Comparison of ENCODE assay signal across 31 cellular contexts in genomic region chr6:70389261-70389660, GRCh38.
"Had no signal": no experiment of that assay in that cellular context is flagged by ENCODE, and none has a peak within 500 bp of the region (broad histone marks: within the 10 kb centered on the region; RNA-seq: fewer than 3 reads in every experiment).

No MANE protein-coding gene starts in this region.

- FAIRE-seq: colon had no signal

- H3K4me3 ChIP-seq: adrenal gland, body of pancreas, esophagus muscularis mucosa, gastrocnemius medialis, heart left ventricle had no signal

- ATAC-seq: activated CD4-positive, alpha-beta T cell treated with anti-CD3 and anti-CD28 coated beads for 36 hours; activated CD8-positive, alpha-beta memory T cell treated with anti-CD3 and anti-CD28 coated beads, Interleukin-2, amount 10 ng/mL, durations not matched to agents 7 days and 5 days; activated CD8-positive, alpha-beta T cell treated with anti-CD3 and anti-CD28 coated beads, Interleukin-2, amount 10 ng/mL, durations not matched to agents 7 days and 5 days; activated naive CD8-positive, alpha-beta T cell treated with anti-CD3 and anti-CD28 coated beads, Interleukin-2, amount 50 U/mL, for 24 hours; body of pancreas; effector memory CD8-positive, alpha-beta T cell; foreskin keratinocyte; gastrocnemius medialis; heart left ventricle had no signal

- H3K36me3 ChIP-seq: adrenal gland, esophagus muscularis mucosa, gastrocnemius medialis, heart left ventricle had no signal

- DNase-seq: activated CD4-positive, alpha-beta memory T cell treated with anti-CD3 and anti-CD28 coated beads for 36 hours; activated CD4-positive, alpha-beta T cell treated with anti-CD3 and anti-CD28 coated beads for 36 hours; activated CD4-positive, alpha-beta T cell treated with anti-CD3 and anti-CD28 coated beads, Interleukin-2, amount 10 ng/mL, durations not matched to agents 24 days and 14 days; activated CD4-positive, CD25-positive, alpha-beta regulatory T cell; activated CD4-positive, CD25-positive, alpha-beta regulatory T cell treated with anti-CD3 and anti-CD28 coated beads, Interleukin-2, amount 50 U/mL, for 72 hours; activated CD8-positive, alpha-beta memory T cell treated with anti-CD3 and anti-CD28 coated beads, Interleukin-2, amount 10 ng/mL, durations not matched to agents 7 days and 5 days; activated CD8-positive, alpha-beta memory T cell treated with anti-CD3 and anti-CD28 coated beads, Interleukin-2, amount 50 U/mL, for 4 hours; activated CD8-positive, alpha-beta T cell treated with anti-CD3 and anti-CD28 coated beads, Interleukin-2, amount 10 ng/mL, durations not matched to agents 7 days and 5 days; activated effector memory CD4-positive, alpha-beta T cell treated with anti-CD3 and anti-CD28 coated beads, Interleukin-2, amount 50 U/mL, for 16 hours; activated naive CD4-positive, alpha-beta T cell treated with anti-CD3 and anti-CD28 coated beads for 36 hours; activated naive CD8-positive, alpha-beta T cell treated with anti-CD3 and anti-CD28 coated beads for 36 hours; activated naive CD8-positive, alpha-beta T cell treated with anti-CD3 and anti-CD28 coated beads, Interleukin-2, amount 50 U/mL, for 24 hours; activated T-cell treated with anti-CD3 and anti-CD28 coated beads, Interleukin-2, amount 50 U/mL, for 1 hour; activated T-cell treated with anti-CD3 and anti-CD28 coated beads, Interleukin-2, amount 50 U/mL, for 48 hours; adrenal gland; amygdala; aorta; body of pancreas; caudate nucleus; cortex of kidney; dermis blood vessel endothelial cell; effector CD4-positive, alpha-beta T cell; effector memory CD8-positive, alpha-beta T cell; erythroblast; foreskin keratinocyte; gastrocnemius medialis; glutamatergic neuron; heart left ventricle; T-helper 2 cell had no signal

- H3K27me3 ChIP-seq: adrenal gland, body of pancreas, foreskin keratinocyte, gastrocnemius medialis had no signal

- H3K9me3 ChIP-seq: adrenal gland, body of pancreas, esophagus muscularis mucosa, gastrocnemius medialis, heart left ventricle had no signal
